In genomic region chr2:172394008-172394407, GRCh38 we compare ENCODE assay signal across 19 cellular contexts. TPM values are rescaled to one million over a fixed set of nuclear protein-coding genes. Genes with fewer than 3 reads are reported as not detected.
DNase-seq lines count a peak whose midpoint lies in the region; ATAC-seq and TF ChIP-seq lines count a peak whose summit lies in the region.
"Had no signal": no experiment of that assay in that cellular context is flagged by ENCODE, and none has a peak within 500 bp of the region (broad histone marks: within the 10 kb centered on the region; RNA-seq: fewer than 3 reads in every experiment).

No MANE protein-coding gene starts in this region.

- no peak overlapping the region for H3K4me3 ChIP-seq in BLaER1 treated with 17β-estradiol and CSF1 and Interleukin-3, amounts not matched to agents 10 nM and 100 nM
- H3K4me3 ChIP-seq in esophagus muscularis mucosa (no peak overlapping the region), psoas muscle (no peak overlapping the region), dorsolateral prefrontal cortex (no peak overlapping the region)
- H3K4me3 ChIP-seq: adrenal gland, Peyer's patch had no signal

- ATAC-seq in psoas muscle (no peak), HG02885 (IDR thresholded peaks at IDR 0.05; ENCODE audit: poor library complexity, unreplicated experiment) (no peak), WTC11 (no peak)
- ATAC-seq: T-cell had no signal

- peak overlapping the region; percentile 27 to 68 (median 61); a peak in 21 of 22 replicates for H3K27ac ChIP-seq in BLaER1 treated with 17β-estradiol and CSF1 and Interleukin-3, amounts not matched to agents 10 nM and 100 nM
- H3K27ac ChIP-seq in esophagus muscularis mucosa (replicated peaks in 1 of 4) (peak overlapping the region in 3 of 4 donors; percentile 5 to 34 (median 28)), psoas muscle (peak overlapping the region; percentile 36), dorsolateral prefrontal cortex (peak overlapping the region in 2 of 59 donors; percentile 4 to 33)
- H3K27ac ChIP-seq: Peyer's patch had no signal

- H3K27ac Mint-ChIP-seq in WTC11: no peak overlapping the region
- H3K27ac Mint-ChIP-seq: B cell, nephron progenitor cell, T-cell had no signal

- H3K4me3 Mint-ChIP-seq in WTC11: no peak overlapping the region
- H3K4me3 Mint-ChIP-seq: B cell, nephron progenitor cell, T-cell had no signal

- no peak for TF ChIP-seq POLR2A in esophagus muscularis mucosa (IDR thresholded peaks at IDR 0.05; ENCODE audit: low read depth)

- peak overlapping the region in 3 of 11 experiments; percentile 6 to 43 (median 11); a peak in 3 of 22 replicates for H3K9ac ChIP-seq in BLaER1 treated with 17β-estradiol and CSF1 and Interleukin-3, amounts not matched to agents 10 nM and 100 nM

- 66% methylated on average over 2 of the region's 2 CpGs for WGBS in esophagus muscularis mucosa
- WGBS in psoas muscle, 3 donors: 51 to 64% (median 61%) methylated on average over 2 of the region's 2 CpGs

- no peaks in the 10 kb centered on the region for H3K27me3 ChIP-seq in BLaER1 treated with 17β-estradiol and CSF1 and Interleukin-3, amounts not matched to agents 10 nM and 100 nM
- H3K27me3 ChIP-seq in esophagus muscularis mucosa (no peaks in the 10 kb centered on the region), psoas muscle (ENCODE audit: insufficient read depth in 3 of 3, low read length in 2 of 3) (no peaks in the 10 kb centered on the region), dorsolateral prefrontal cortex (no peaks in the 10 kb centered on the region)
- H3K27me3 ChIP-seq: adrenal gland, Peyer's patch had no signal

- no peaks in the 10 kb centered on the region for H3K9me3 Mint-ChIP-seq in WTC11
- H3K9me3 Mint-ChIP-seq: nephron progenitor cell, T-cell had no signal

- in situ Hi-C loops in KBM-7 (cut with MboI; ENCODE audit: low pct_unique_long_range_greater_than_20kb, low sequenced_read_pairs): no loop called here

- H3K4me2 ChIP-seq in BLaER1 treated with 17β-estradiol and CSF1 and Interleukin-3, amounts not matched to agents 10 nM and 100 nM: peak overlapping the region; percentile 61 to 86 (median 75)

- peaks cover 0 to 13% (median 0%) of the 10 kb centered on the region in 11 experiments; a peak in 4 of 22 replicates for H3K9me3 ChIP-seq in BLaER1 treated with 17β-estradiol and CSF1 and Interleukin-3, amounts not matched to agents 10 nM and 100 nM (replicated peaks in 1 of 11)
- no peaks in the 10 kb centered on the region for H3K9me3 ChIP-seq in esophagus muscularis mucosa
- no peaks in the 10 kb centered on the region for H3K9me3 ChIP-seq in psoas muscle
- H3K9me3 ChIP-seq: adrenal gland, Peyer's patch had no signal

- TF ChIP-seq EP300 in esophagus muscularis mucosa (IDR thresholded peaks at IDR 0.05): no peak

- H3K36me3 Mint-ChIP-seq in WTC11: no peaks in the 10 kb centered on the region
- H3K36me3 Mint-ChIP-seq: T-cell had no signal

- DNase-seq in KBM-7 (peak; percentile 71), esophagus muscularis mucosa (ENCODE audit: extremely low spot score) (no peak), psoas muscle (no peak), dorsolateral prefrontal cortex (no peak), WTC11 (ENCODE audit: low spot score) (no peak)
- DNase-seq: activated CD4-positive, CD25-positive, alpha-beta regulatory T cell; activated effector memory CD4-positive, alpha-beta T cell treated with Interleukin-2 at 50 U/mL for 16 hours; adrenal gland; mesenchymal stem cell; NCI-H1105 treated with DMSO at 0.1 percent for 48 hours; NCI-H748 treated with DMSO at 0.1 percent for 48 hours; nephron progenitor cell; Peyer's patch; retina; stimulated activated CD4-positive, alpha-beta T cell treated with anti-CD3 and anti-CD28 coated beads, Interleukin-1b, Interleukin-23, amount 100 ng/mL, for 48 hours; T-cell had no signal

- H4K20me1 ChIP-seq in BLaER1 treated with 17β-estradiol and CSF1 and Interleukin-3, amounts not matched to agents 10 nM and 100 nM: no peaks in the 10 kb centered on the region

- TF ChIP-seq CTCF in esophagus muscularis mucosa (IDR thresholded peaks at IDR 0.05): no peak
- no peak for TF ChIP-seq CTCF in psoas muscle (IDR thresholded peaks at IDR 0.05)
- no peak for TF ChIP-seq CTCF in dorsolateral prefrontal cortex (IDR thresholded peaks at IDR 0.05 in 54 of 56, conservative IDR thresholded peaks at IDR 0.05 in 2 of 56; ENCODE audit: low read depth in 1 of 56, partially characterized antibody in 56 of 56)
- TF ChIP-seq CTCF in WTC11 (IDR thresholded peaks at IDR 0.05): no peak

- peaks cover 9% of the 10 kb centered on the region for H3K27me3 Mint-ChIP-seq in WTC11 (ENCODE audit: low read depth)

- CTCF ChIA-PET in WTC11 (lab: Charles Lee): no interaction called here

- peaks cover 18% of the 10 kb centered on the region for H3K4me1 Mint-ChIP-seq in WTC11
- H3K4me1 Mint-ChIP-seq: B cell, nephron progenitor cell had no signal

- H3K4me1 ChIP-seq in BLaER1 treated with 17β-estradiol and CSF1 and Interleukin-3, amounts not matched to agents 10 nM and 100 nM: peaks cover 54 to 78% (median 71%) of the 10 kb centered on the region in 10 experiments
- H3K4me1 ChIP-seq in esophagus muscularis mucosa (peaks cover 14 to 32% (median 17%) of the 10 kb centered on the region in 4 donors), psoas muscle (peaks cover 4% of the 10 kb centered on the region)
- H3K4me1 ChIP-seq: adrenal gland had no signal

- H3K36me3 ChIP-seq in BLaER1 treated with 17β-estradiol and CSF1 and Interleukin-3, amounts not matched to agents 10 nM and 100 nM: no peaks in the 10 kb centered on the region
- no peaks in the 10 kb centered on the region for H3K36me3 ChIP-seq in esophagus muscularis mucosa
- H3K36me3 ChIP-seq in psoas muscle (ENCODE audit: insufficient read depth in 1 of 2, low read depth in 1 of 2): no peaks in the 10 kb centered on the region
- H3K36me3 ChIP-seq: adrenal gland, Peyer's patch had no signal

- intact Hi-C loops in esophagus muscularis mucosa (cut with DNase I): no loop called here
- intact Hi-C loops in psoas muscle (cut with DNase I): no loop called here
- intact Hi-C loops in dorsolateral prefrontal cortex (cut with DNase I): no loop called here

- POLR2A ChIA-PET in WTC11 (lab: Charles Lee): no interaction called here

TF ChIP-seq in WTC11, 78 proteins besides CTCF, POLR2A, EP300 and RAD21 (continues in another document):
- TF ChIP-seq ETV6 (CRISPR knock-in tag; IDR thresholded peaks at IDR 0.05): no peak
- no peak for TF ChIP-seq ZNF671 (CRISPR knock-in tag; IDR thresholded peaks at IDR 0.05)
- no peak for TF ChIP-seq ATF1 (CRISPR knock-in tag; IDR thresholded peaks at IDR 0.05)
- no peak for TF ChIP-seq ZBTB43 (CRISPR knock-in tag; IDR thresholded peaks at IDR 0.05)
- TF ChIP-seq NR3C1 (CRISPR knock-in tag; conservative IDR thresholded peaks at IDR 0.05; ENCODE audit: low read depth): no peak
- no peak for TF ChIP-seq ARID4B (CRISPR knock-in tag; IDR thresholded peaks at IDR 0.05; ENCODE audit: borderline replicate concordance)

RNA-seq across cellular contexts. Expression of gene ITGA6, which starts 33.4 kb away (rescaled TPM):
- total RNA-seq in esophagus muscularis mucosa (10 to 100 TPM; 29.9 to 46.5 (median 36.6) TPM), psoas muscle (10 to 100 TPM; 25.9 to 46.5 (median 43.8) TPM), dorsolateral prefrontal cortex (10 to 100 TPM; 15.5 to 84.3 (median 30.7) TPM), WTC11 (2021) (78.8 to 83.6 TPM (median 82.4 TPM) in 3 replicates)
- 10 to 100 TPM; 16.4 to 22.3 (median 20.9) TPM for polyA plus RNA-seq in psoas muscle
